1 cellular context compared by ENCODE assay signal in the genomic region with DNA sequence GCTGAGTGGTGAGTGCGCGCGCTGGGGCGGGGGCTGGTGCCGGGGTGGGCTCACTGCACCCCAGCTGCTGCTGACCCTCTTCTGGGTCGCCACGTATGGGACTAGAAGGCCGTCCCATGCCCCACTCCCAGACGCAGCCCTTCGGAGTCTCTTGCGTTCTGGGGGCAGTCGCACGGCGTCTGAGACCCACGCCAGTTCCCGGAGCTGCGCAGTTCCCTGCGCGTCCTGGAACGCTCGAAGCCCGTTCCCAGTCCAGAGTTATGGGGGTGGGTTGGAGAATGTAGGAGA.
TF ChIP-seq lines count a peak whose summit lies in the region.

No MANE protein-coding gene starts in this region.

TF ChIP-seq in HepG2, 621 proteins besides CTCF, POLR2A, EP300 and RAD21:
- TF ChIP-seq, protein P1, sequence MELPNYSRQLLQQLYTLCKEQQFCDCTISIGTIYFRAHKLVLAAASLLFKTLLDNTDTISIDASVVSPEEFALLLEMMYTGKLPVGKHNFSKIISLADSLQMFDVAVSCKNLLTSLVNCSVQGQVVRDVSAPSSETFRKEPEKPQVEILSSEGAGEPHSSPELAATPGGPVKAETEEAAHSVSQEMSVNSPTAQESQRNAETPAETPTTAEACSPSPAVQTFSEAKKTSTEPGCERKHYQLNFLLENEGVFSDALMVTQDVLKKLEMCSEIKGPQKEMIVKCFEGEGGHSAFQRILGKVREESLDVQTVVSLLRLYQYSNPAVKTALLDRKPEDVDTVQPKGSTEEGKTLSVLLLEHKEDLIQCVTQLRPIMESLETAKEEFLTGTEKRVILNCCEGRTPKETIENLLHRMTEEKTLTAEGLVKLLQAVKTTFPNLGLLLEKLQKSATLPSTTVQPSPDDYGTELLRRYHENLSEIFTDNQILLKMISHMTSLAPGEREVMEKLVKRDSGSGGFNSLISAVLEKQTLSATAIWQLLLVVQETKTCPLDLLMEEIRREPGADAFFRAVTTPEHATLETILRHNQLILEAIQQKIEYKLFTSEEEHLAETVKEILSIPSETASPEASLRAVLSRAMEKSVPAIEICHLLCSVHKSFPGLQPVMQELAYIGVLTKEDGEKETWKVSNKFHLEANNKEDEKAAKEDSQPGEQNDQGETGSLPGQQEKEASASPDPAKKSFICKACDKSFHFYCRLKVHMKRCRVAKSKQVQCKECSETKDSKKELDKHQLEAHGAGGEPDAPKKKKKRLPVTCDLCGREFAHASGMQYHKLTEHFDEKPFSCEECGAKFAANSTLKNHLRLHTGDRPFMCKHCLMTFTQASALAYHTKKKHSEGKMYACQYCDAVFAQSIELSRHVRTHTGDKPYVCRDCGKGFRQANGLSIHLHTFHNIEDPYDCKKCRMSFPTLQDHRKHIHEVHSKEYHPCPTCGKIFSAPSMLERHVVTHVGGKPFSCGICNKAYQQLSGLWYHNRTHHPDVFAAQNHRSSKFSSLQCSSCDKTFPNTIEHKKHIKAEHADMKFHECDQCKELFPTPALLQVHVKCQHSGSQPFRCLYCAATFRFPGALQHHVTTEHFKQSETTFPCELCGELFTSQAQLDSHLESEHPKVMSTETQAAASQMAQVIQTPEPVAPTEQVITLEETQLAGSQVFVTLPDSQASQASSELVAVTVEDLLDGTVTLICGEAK (IDR thresholded peaks at IDR 0.05) = no peak
- TF ChIP-seq, protein P1 (CRISPR knock-in tag; IDR thresholded peaks at IDR 0.05) = 0 out of 2 replicates have a peak, but pooled peaks have one; percentile 0
- peak; percentile 1; the same call in 1 of the 2 replicates for TF ChIP-seq ZFX (CRISPR knock-in tag; IDR thresholded peaks at IDR 0.05; ENCODE audit: low read depth)
- TF ChIP-seq, protein P2, sequence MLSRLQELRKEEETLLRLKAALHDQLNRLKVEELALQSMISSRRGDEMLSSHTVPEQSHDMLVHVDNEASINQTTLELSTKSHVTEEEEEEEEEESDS (CRISPR knock-in tag; IDR thresholded peaks at IDR 0.05; ENCODE audit: borderline replicate concordance) = no peak
- TF ChIP-seq, protein P3, sequence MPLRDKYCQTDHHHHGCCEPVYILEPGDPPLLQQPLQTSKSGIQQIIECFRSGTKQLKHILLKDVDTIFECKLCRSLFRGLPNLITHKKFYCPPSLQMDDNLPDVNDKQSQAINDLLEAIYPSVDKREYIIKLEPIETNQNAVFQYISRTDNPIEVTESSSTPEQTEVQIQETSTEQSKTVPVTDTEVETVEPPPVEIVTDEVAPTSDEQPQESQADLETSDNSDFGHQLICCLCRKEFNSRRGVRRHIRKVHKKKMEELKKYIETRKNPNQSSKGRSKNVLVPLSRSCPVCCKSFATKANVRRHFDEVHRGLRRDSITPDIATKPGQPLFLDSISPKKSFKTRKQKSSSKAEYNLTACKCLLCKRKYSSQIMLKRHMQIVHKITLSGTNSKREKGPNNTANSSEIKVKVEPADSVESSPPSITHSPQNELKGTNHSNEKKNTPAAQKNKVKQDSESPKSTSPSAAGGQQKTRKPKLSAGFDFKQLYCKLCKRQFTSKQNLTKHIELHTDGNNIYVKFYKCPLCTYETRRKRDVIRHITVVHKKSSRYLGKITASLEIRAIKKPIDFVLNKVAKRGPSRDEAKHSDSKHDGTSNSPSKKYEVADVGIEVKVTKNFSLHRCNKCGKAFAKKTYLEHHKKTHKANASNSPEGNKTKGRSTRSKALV (CRISPR knock-in tag; IDR thresholded peaks at IDR 0.05) = peak; percentile 6; the same call in 1 of the 2 replicates
- TF ChIP-seq ESRRA (CRISPR knock-in tag; IDR thresholded peaks at IDR 0.05; ENCODE audit: low read depth) = no peak
- peak; percentile 19; the same call in 1 of the 2 replicates for TF ChIP-seq ZSCAN21 (CRISPR knock-in tag; IDR thresholded peaks at IDR 0.05; ENCODE audit: borderline replicate concordance)
TF ChIP-seq in HepG2: peak in this region for 4.
